1 cellular context compared by ENCODE assay signal in the genomic region with DNA sequence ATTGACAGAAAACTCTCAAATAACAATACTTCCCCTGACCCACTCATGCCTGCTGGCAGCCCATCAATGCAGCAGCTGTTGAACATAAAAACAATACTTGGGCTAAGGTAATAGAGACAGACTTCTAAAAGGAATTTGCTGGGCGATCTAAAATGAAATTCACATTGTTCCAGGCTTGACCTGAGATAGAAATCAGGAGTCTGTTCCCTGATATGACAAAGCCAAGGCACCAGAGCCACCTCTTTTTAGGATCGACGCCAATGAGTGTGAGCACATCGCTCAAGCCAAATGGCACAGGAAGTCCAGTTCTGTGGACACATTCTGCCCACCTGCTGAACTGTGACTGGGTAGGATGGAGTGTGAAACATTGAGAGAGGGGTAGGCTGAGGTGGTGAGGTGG.
TF ChIP-seq lines count a peak whose summit lies in the region.

No MANE protein-coding gene starts in this region.

TF ChIP-seq in SK-N-SH treated with all-trans-retinoic acid at 6 μM for 48 hours, 23 proteins besides CTCF, POLR2A, EP300 and RAD21 (continued from another document):
- TF ChIP-seq, protein P1, sequence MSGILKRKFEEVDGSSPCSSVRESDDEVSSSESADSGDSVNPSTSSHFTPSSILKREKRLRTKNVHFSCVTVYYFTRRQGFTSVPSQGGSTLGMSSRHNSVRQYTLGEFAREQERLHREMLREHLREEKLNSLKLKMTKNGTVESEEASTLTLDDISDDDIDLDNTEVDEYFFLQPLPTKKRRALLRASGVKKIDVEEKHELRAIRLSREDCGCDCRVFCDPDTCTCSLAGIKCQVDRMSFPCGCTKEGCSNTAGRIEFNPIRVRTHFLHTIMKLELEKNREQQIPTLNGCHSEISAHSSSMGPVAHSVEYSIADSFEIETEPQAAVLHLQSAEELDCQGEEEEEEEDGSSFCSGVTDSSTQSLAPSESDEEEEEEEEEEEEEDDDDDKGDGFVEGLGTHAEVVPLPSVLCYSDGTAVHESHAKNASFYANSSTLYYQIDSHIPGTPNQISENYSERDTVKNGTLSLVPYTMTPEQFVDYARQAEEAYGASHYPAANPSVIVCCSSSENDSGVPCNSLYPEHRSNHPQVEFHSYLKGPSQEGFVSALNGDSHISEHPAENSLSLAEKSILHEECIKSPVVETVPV (CRISPR knock-in tag; IDR thresholded peaks at IDR 0.05) = no peak
